In genomic region chr2:152413228-152414030, GRCh38 we compare ENCODE assay signal across 30 cellular contexts.
A peak's percentile ranks its signal among the peaks of the same experiment; 100 is the strongest.
DNase-seq lines count a peak whose midpoint lies in the region; ATAC-seq, FAIRE-seq and TF ChIP-seq lines count a peak whose summit lies in the region.
"Had no signal": no experiment of that assay in that cellular context is flagged by ENCODE, and none has a peak within 500 bp of the region (broad histone marks: within the 10 kb centered on the region; RNA-seq: fewer than 3 reads in every experiment).

No MANE protein-coding gene starts in this region.

- no peak for ATAC-seq in GM19395 (IDR thresholded peaks at IDR 0.05; ENCODE audit: unreplicated experiment)
- no peak for ATAC-seq in HG02981 (IDR thresholded peaks at IDR 0.05; ENCODE audit: unreplicated experiment)
- ATAC-seq: activated CD4-positive, CD25-positive, alpha-beta regulatory T cell treated with anti-CD3 and anti-CD28 coated beads, Interleukin-2, amount 50 U/mL, for 24 hours; activated CD8-positive, alpha-beta T cell treated with anti-CD3 and anti-CD28 coated beads for 36 hours; heart right ventricle; K562; left lung; naive thymus-derived CD4-positive, alpha-beta T cell; sciatic nerve; upper lobe of right lung had no signal

- TF ChIP-seq CTCF in retinal pigment epithelial cell (conservative IDR thresholded peaks at IDR 0.05; ENCODE audit: low read depth, low read length) = no peak

- H3K36me3 ChIP-seq in HUES48 (ENCODE audit: control insufficient read depth, insufficient read depth, low read length) = no peaks in the 10 kb centered on the region
- H3K36me3 ChIP-seq: heart right ventricle, left lung, MG63, upper lobe of right lung had no signal

- H3K4me3 ChIP-seq in HUES48 (ENCODE audit: low read depth, low read length) (no peak overlapping the region), retinal pigment epithelial cell (ENCODE audit: low read length) (no peak overlapping the region)
- H3K4me3 ChIP-seq: coronary artery, heart right ventricle, K562, left lung, MG63, upper lobe of right lung had no signal

- peak overlapping the region; percentile 7 for H3K27ac ChIP-seq in HUES48 (ENCODE audit: low read depth, low read length)
- peak overlapping the region; percentile 69 for H3K27ac ChIP-seq in angular gyrus (ENCODE audit: low read depth, low read length)
- H3K27ac ChIP-seq: coronary artery, heart right ventricle, left lung, upper lobe of right lung had no signal

- peaks cover 55% of the 10 kb centered on the region for H3K4me1 ChIP-seq in HUES48 (ENCODE audit: control insufficient read depth, insufficient read depth, low read length)

- DNase-seq in globus pallidus (ENCODE audit: low spot score) (peak; percentile 75), retinal pigment epithelial cell (ENCODE audit: low read depth) (peak; percentile 68), amniotic stem cell (lab: John Stamatoyannopoulos, UW) (no peak), frontal cortex (ENCODE audit: low spot score in 2 of 2) (no peak)
- DNase-seq: activated CD8-positive, alpha-beta T cell treated with anti-CD3 and anti-CD28 coated beads for 36 hours; activated effector memory CD4-positive, alpha-beta T cell treated with anti-CD3 and anti-CD28 coated beads, Interleukin-2, amount 50 U/mL, for 16 hours; CD4-positive, alpha-beta memory T cell; heart right ventricle; HFFc6; left lung; MG63; naive thymus-derived CD4-positive, alpha-beta T cell; NCI-H1417; NCI-H2081 treated with DMSO at 0.1 percent for 48 hours; NCI-H446 treated with DMSO at 0.1 percent for 48 hours; Right ventricle myocardium superior; SW 1271; upper lobe of right lung had no signal

- H3K27me3 ChIP-seq in HUES48 (ENCODE audit: control insufficient read depth, insufficient read depth, low read length) = no peaks in the 10 kb centered on the region
- H3K27me3 ChIP-seq: heart right ventricle, left lung, MG63, upper lobe of right lung had no signal

- FAIRE-seq in frontal cortex (lab: Jason Lieb, UNC) = no peak
- FAIRE-seq: bronchial epithelial cell, endometrium, G401.6, GM19239, K562 had no signal

- no peak overlapping the region for H3K9ac ChIP-seq in HUES48 (ENCODE audit: low read depth, low read length)

- H3K9me3 ChIP-seq in HUES48 (ENCODE audit: control insufficient read depth, insufficient read depth, low read length) = no peaks in the 10 kb centered on the region
- H3K9me3 ChIP-seq: heart right ventricle, left lung, MG63, upper lobe of right lung had no signal

Comparison
In these comparisons a context has a peak if more than half of its experiments do, and no peak if none do; other contexts are left out.
1. DNase-seq: peak in globus pallidus (single experiment) and retinal pigment epithelial cell (single experiment); none in amniotic stem cell (single experiment) and frontal cortex (0 of 2).